In the genomic region with DNA sequence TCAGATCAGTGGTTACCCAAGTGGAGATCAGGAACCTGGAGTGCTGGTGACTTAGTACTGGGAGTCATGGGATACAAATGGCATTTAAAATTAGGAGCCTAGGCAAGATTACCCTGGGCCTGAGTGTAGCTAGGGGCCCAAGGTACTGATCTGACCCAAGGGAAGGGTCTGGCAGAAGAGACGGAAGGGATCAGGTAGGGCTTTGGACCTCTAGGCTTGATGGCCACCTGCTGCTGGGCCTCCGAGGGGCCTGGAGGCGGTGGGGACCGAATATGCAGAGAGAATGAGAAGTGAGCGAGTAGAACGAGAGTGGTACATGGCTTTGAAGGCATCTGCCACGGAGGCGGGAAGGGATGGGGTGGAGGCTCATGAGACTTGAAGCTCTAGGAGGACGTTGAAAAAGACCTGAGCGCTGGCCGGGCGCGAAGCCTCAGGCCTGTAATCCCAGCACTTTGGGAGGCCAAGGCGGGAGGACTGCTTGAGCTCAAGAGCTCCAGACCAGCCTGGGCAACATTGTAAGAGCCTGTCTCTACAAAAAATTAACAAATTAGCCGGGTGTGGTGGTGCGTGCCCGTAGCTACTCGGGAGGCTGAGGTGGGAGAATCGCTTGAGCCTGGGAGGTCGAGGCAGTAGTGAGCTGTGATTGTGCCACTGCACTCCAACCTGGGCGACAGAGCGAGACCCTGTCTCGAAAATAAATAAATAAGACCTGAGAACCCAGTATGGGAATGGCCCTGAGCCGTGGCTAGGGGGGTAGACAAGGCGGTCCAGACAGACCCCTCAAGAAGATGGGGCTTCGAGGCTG, we compare ENCODE assay signal across 1 cellular context.
TF ChIP-seq lines count a peak whose summit lies in the region.

No MANE protein-coding gene starts in this region.

TF ChIP-seq in HepG2, 621 proteins besides CTCF, POLR2A, EP300 and RAD21 (continued from another document):
- TF ChIP-seq, protein P1, sequence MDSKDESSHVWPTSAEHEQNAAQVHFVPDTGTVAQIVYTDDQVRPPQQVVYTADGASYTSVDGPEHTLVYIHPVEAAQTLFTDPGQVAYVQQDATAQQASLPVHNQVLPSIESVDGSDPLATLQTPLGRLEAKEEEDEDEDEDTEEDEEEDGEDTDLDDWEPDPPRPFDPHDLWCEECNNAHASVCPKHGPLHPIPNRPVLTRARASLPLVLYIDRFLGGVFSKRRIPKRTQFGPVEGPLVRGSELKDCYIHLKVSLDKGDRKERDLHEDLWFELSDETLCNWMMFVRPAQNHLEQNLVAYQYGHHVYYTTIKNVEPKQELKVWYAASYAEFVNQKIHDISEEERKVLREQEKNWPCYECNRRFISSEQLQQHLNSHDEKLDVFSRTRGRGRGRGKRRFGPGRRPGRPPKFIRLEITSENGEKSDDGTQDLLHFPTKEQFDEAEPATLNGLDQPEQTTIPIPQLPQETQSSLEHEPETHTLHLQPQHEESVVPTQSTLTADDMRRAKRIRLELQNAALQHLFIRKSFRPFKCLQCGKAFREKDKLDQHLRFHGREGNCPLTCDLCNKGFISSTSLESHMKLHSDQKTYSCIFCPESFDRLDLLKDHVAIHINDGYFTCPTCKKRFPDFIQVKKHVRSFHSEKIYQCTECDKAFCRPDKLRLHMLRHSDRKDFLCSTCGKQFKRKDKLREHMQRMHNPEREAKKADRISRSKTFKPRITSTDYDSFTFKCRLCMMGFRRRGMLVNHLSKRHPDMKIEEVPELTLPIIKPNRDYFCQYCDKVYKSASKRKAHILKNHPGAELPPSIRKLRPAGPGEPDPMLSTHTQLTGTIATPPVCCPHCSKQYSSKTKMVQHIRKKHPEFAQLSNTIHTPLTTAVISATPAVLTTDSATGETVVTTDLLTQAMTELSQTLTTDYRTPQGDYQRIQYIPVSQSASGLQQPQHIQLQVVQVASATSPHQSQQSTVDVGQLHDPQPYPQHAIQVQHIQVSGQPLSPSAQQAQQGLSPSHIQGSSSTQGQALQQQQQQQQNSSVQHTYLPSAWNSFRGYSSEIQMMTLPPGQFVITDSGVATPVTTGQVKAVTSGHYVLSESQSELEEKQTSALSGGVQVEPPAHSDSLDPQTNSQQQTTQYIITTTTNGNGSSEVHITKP (CRISPR knock-in tag; IDR thresholded peaks at IDR 0.05; ENCODE audit: low read depth) = no peak
- no peak for TF ChIP-seq NCOA2 (CRISPR knock-in tag; IDR thresholded peaks at IDR 0.05)
- TF ChIP-seq RFX5 (IDR thresholded peaks at IDR 0.05; ENCODE audit: low read depth, low read length) = no peak
